22 cellular contexts compared by ENCODE assay signal in the genomic region with DNA sequence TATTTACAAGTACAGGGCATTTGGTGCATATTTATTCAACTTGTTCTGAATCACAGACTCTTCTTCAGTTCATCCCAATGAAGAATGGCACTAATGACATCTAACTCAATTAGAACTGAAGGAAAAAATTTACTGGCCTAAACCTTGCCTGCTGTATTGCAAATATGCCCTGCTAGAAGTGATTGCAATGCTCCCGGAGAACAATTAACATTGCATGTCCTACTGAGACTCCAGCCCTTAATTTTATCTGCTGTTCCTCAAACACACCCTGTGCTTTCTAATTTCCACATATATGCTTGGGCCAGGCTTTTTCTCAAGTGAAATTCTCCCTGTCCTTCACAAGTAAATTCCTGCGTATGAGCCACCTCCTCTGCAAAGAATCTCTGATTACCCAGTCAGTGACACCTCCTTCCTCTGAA. TPM values are rescaled to one million over a fixed set of nuclear protein-coding genes. Genes with fewer than 3 reads are reported as not detected.
DNase-seq lines count a peak whose midpoint lies in the region; ATAC-seq and TF ChIP-seq lines count a peak whose summit lies in the region.
"Had no signal": no experiment of that assay in that cellular context is flagged by ENCODE, and none has a peak within 500 bp of the region (broad histone marks: within the 10 kb centered on the region; RNA-seq: fewer than 3 reads in every experiment).

No MANE protein-coding gene starts in this region.

- ATAC-seq in WTC11 (0 out of 2 replicates have a peak, but pooled peaks have one; percentile 34), GM21515 (IDR thresholded peaks at IDR 0.05; ENCODE audit: unreplicated experiment) (no peak), HG03175 (IDR thresholded peaks at IDR 0.05; ENCODE audit: unreplicated experiment) (no peak)
- ATAC-seq: A549, foreskin keratinocyte, left lobe of liver, Panc1, psoas muscle had no signal

- H3K27me3 Mint-ChIP-seq in WTC11 (ENCODE audit: low read depth) (no peaks in the 10 kb centered on the region), neural crest cell (ENCODE audit: low read depth) (no peaks in the 10 kb centered on the region)
- no peaks in the 10 kb centered on the region for H3K27me3 Mint-ChIP-seq in T-helper 2 cell treated with Interferon-gamma antibody and Interleukin-4, amounts not matched to agents 5 μg/mL and 100 μg/mL, for 36 hours (ENCODE audit: low read depth)
- H3K27me3 Mint-ChIP-seq: activated CD4-positive, alpha-beta T cell treated with anti-CD3 and anti-CD28 coated beads, Interleukin-2, amount 10 ng/mL, durations not matched to agents 24 days and 14 days; activated naive CD4-positive, alpha-beta T cell treated with anti-CD3 and anti-CD28 coated beads, Interleukin-2, amount 50 U/mL, for 24 hours; naive B cell had no signal

- H3K4me3 ChIP-seq in fibroblast of pulmonary artery (replicated peaks; ENCODE audit: low read depth, low read length) = no peak overlapping the region
- H3K4me3 ChIP-seq: A549, psoas muscle had no signal

- POLR2A ChIA-PET in WTC11 (lab: Charles Lee) = no interaction called here

- TF ChIP-seq CTCF in WTC11 (IDR thresholded peaks at IDR 0.05) (no peak), fibroblast of pulmonary artery (IDR thresholded peaks at IDR 0.05; ENCODE audit: low read length, missing control alignments) (no peak), neural crest cell (conservative IDR thresholded peaks at IDR 0.05) (no peak)

- intact Hi-C loops in head of caudate nucleus (cut with DNase I) = no loop called here

- CTCF ChIA-PET in WTC11 (lab: Charles Lee) = no interaction called here

- H3K36me3 Mint-ChIP-seq in WTC11 (peaks cover 15% of the 10 kb centered on the region), neural crest cell (ENCODE audit: low read depth) (peaks cover 35% of the 10 kb centered on the region)
- peaks cover 5% of the 10 kb centered on the region for H3K36me3 Mint-ChIP-seq in T-helper 2 cell treated with Interferon-gamma antibody and Interleukin-4, amounts not matched to agents 5 μg/mL and 100 μg/mL, for 36 hours (ENCODE audit: low read depth)

- H3K4me1 Mint-ChIP-seq in WTC11 = peaks cover 18% of the 10 kb centered on the region
- peaks cover 9% of the 10 kb centered on the region for H3K4me1 Mint-ChIP-seq in neural crest cell
- no peaks in the 10 kb centered on the region for H3K4me1 Mint-ChIP-seq in T-helper 2 cell treated with Interferon-gamma antibody and Interleukin-4, amounts not matched to agents 5 μg/mL and 100 μg/mL, for 36 hours (ENCODE audit: low read depth)
- H3K4me1 Mint-ChIP-seq: activated CD4-positive, alpha-beta T cell treated with anti-CD3 and anti-CD28 coated beads, Interleukin-2, amount 10 ng/mL, durations not matched to agents 24 days and 14 days; CD14-positive monocyte had no signal

- peak; percentile 17 for DNase-seq in AG20443 (ENCODE audit: low spot score)
- no peak for DNase-seq in WTC11 (ENCODE audit: low spot score)
- DNase-seq in fibroblast of pulmonary artery (ENCODE audit: low read depth) = peak; percentile 33
- DNase-seq in neural crest cell (ENCODE audit: low read depth, low spot score) = no peak
- DNase-seq in T-helper 2 cell treated with Interferon-gamma antibody and Interleukin-4, amounts not matched to agents 5 μg/mL and 100 μg/mL, for 36 hours (ENCODE audit: low spot score) = no peak
- DNase-seq in head of caudate nucleus = no peak
- DNase-seq: activated CD4-positive, alpha-beta T cell treated with anti-CD3 and anti-CD28 coated beads, Interleukin-2, amount 10 ng/mL, durations not matched to agents 24 days and 14 days; caudate nucleus; DMS153; effector CD4-positive, alpha-beta T cell; naive B cell; NCI-H1092 treated with DMSO at 0.1 percent for 48 hours; NCI-H82; psoas muscle had no signal

- H3K27ac Mint-ChIP-seq in WTC11 (peak overlapping the region; percentile 12; the same call in 1 of the 2 replicates), neural crest cell (ENCODE audit: unreplicated experiment) (peak overlapping the region; percentile 14)
- no peak overlapping the region for H3K27ac Mint-ChIP-seq in T-helper 2 cell treated with Interferon-gamma antibody and Interleukin-4, amounts not matched to agents 5 μg/mL and 100 μg/mL, for 36 hours
- H3K27ac Mint-ChIP-seq: activated CD4-positive, alpha-beta T cell treated with anti-CD3 and anti-CD28 coated beads, Interleukin-2, amount 10 ng/mL, durations not matched to agents 24 days and 14 days; activated naive CD4-positive, alpha-beta T cell treated with anti-CD3 and anti-CD28 coated beads, Interleukin-2, amount 50 U/mL, for 24 hours; CD14-positive monocyte had no signal

- H3K9me3 Mint-ChIP-seq in WTC11 (peaks cover 12% of the 10 kb centered on the region), neural crest cell (peaks cover 7% of the 10 kb centered on the region)
- peaks cover 5% of the 10 kb centered on the region for H3K9me3 Mint-ChIP-seq in T-helper 2 cell treated with Interferon-gamma antibody and Interleukin-4, amounts not matched to agents 5 μg/mL and 100 μg/mL, for 36 hours
- H3K9me3 Mint-ChIP-seq: activated naive CD4-positive, alpha-beta T cell treated with anti-CD3 and anti-CD28 coated beads, Interleukin-2, amount 50 U/mL, for 24 hours had no signal

- no peak overlapping the region for H3K4me3 Mint-ChIP-seq in WTC11
- no peak overlapping the region for H3K4me3 Mint-ChIP-seq in neural crest cell
- H3K4me3 Mint-ChIP-seq in T-helper 2 cell treated with Interferon-gamma antibody and Interleukin-4, amounts not matched to agents 5 μg/mL and 100 μg/mL, for 36 hours = no peak overlapping the region
- H3K4me3 Mint-ChIP-seq: activated CD4-positive, alpha-beta T cell treated with anti-CD3 and anti-CD28 coated beads, Interleukin-2, amount 10 ng/mL, durations not matched to agents 24 days and 14 days; activated naive CD4-positive, alpha-beta T cell treated with anti-CD3 and anti-CD28 coated beads, Interleukin-2, amount 50 U/mL, for 24 hours; CD14-positive monocyte; naive B cell had no signal

TF ChIP-seq in WTC11, 78 proteins besides CTCF, POLR2A, EP300 and RAD21:
- TF ChIP-seq JUN (CRISPR knock-in tag; IDR thresholded peaks at IDR 0.05) (no peak), IRF2 (CRISPR knock-in tag; IDR thresholded peaks at IDR 0.05; ENCODE audit: borderline replicate concordance, low read depth) (no peak), ESRRA (CRISPR knock-in tag; IDR thresholded peaks at IDR 0.05; ENCODE audit: borderline replicate concordance) (no peak), TEAD1 (CRISPR knock-in tag; IDR thresholded peaks at IDR 0.05) (no peak), NFYB (CRISPR knock-in tag; conservative IDR thresholded peaks at IDR 0.05; ENCODE audit: low read depth) (no peak), ZNF423 (CRISPR knock-in tag; IDR thresholded peaks at IDR 0.05) (no peak), ZNF232 (CRISPR knock-in tag; IDR thresholded peaks at IDR 0.05) (no peak), ZNF138 (CRISPR knock-in tag; conservative IDR thresholded peaks at IDR 0.05) (no peak), ZNF416 (CRISPR knock-in tag; IDR thresholded peaks at IDR 0.05) (no peak), ZNF219 (CRISPR knock-in tag; IDR thresholded peaks at IDR 0.05; ENCODE audit: borderline replicate concordance) (no peak), HMGA2 (CRISPR knock-in tag; IDR thresholded peaks at IDR 0.05) (no peak)
- TF ChIP-seq, protein P1, sequence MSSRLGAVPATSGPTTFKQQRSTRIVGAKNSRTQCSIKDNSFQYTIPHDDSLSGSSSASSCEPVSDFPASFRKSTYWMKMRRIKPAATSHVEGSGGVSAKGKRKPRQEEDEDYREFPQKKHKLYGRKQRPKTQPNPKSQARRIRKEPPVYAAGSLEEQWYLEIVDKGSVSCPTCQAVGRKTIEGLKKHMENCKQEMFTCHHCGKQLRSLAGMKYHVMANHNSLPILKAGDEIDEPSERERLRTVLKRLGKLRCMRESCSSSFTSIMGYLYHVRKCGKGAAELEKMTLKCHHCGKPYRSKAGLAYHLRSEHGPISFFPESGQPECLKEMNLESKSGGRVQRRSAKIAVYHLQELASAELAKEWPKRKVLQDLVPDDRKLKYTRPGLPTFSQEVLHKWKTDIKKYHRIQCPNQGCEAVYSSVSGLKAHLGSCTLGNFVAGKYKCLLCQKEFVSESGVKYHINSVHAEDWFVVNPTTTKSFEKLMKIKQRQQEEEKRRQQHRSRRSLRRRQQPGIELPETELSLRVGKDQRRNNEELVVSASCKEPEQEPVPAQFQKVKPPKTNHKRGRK (CRISPR knock-in tag; IDR thresholded peaks at IDR 0.05; ENCODE audit: borderline replicate concordance) = no peak
- TF ChIP-seq, protein P2, sequence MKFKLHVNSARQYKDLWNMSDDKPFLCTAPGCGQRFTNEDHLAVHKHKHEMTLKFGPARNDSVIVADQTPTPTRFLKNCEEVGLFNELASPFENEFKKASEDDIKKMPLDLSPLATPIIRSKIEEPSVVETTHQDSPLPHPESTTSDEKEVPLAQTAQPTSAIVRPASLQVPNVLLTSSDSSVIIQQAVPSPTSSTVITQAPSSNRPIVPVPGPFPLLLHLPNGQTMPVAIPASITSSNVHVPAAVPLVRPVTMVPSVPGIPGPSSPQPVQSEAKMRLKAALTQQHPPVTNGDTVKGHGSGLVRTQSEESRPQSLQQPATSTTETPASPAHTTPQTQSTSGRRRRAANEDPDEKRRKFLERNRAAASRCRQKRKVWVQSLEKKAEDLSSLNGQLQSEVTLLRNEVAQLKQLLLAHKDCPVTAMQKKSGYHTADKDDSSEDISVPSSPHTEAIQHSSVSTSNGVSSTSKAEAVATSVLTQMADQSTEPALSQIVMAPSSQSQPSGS (CRISPR knock-in tag; IDR thresholded peaks at IDR 0.05; ENCODE audit: borderline replicate concordance, low read depth) = no peak
- TF ChIP-seq, protein P3, sequence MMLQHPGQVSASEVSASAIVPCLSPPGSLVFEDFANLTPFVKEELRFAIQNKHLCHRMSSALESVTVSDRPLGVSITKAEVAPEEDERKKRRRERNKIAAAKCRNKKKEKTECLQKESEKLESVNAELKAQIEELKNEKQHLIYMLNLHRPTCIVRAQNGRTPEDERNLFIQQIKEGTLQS (CRISPR knock-in tag; conservative IDR thresholded peaks at IDR 0.05) = no peak

RNA-seq across cellular contexts. Expression of a gene that starts 8.3 kb away (rescaled TPM):
- not detected in 3 replicates for total RNA-seq in WTC11 (2021)
- not detected in 2 replicates for total RNA-seq in neural crest cell
- total RNA-seq: left lobe of liver had no signal

RNA-seq across cellular contexts. Expression of a gene that starts 54.2 kb away (rescaled TPM):
- total RNA-seq in WTC11 (2021) (20.3 to 28.9 TPM (median 28.8 TPM) in 3 replicates), neural crest cell (16.7 and 17.1 TPM in 2 replicates)

RNA-seq across cellular contexts. Expression of a gene that starts 54.7 kb away (rescaled TPM):
- total RNA-seq in WTC11 (2021) = 31.3 to 38.6 TPM (median 31.9 TPM) in 3 replicates
- 49.5 and 50.1 TPM in 2 replicates for total RNA-seq in neural crest cell

Comparison
In these comparisons a context has a peak if more than half of its experiments do, and no peak if none do; other contexts are left out.
1. DNase-seq: peak in AG20443 (single experiment) and fibroblast of pulmonary artery (single experiment); none in WTC11 (single experiment), neural crest cell (single experiment), T-helper 2 cell treated with Interferon-gamma antibody and Interleukin-4, amounts not matched to agents 5 μg/mL and 100 μg/mL, for 36 hours (single experiment) and head of caudate nucleus (0 of 42).